In genomic region chr14:101409006-101409543, GRCh38 we compare ENCODE assay signal across 2 cellular contexts.
A peak's percentile ranks its signal among the peaks of the same experiment; 100 is the strongest.
TF ChIP-seq lines count a peak whose summit lies in the region.

No MANE protein-coding gene starts in this region.

TF ChIP-seq in IMR-90, 13 proteins besides CTCF, POLR2A, EP300 and RAD21:
- TF ChIP-seq ELK1 (IDR thresholded peaks at IDR 0.05; ENCODE audit: borderline replicate concordance, low read depth, low read length) (no peak), MAFK (IDR thresholded peaks at IDR 0.05; ENCODE audit: low read depth, low read length) (peak; percentile 75), MAZ (IDR thresholded peaks at IDR 0.05; ENCODE audit: borderline replicate concordance, low read depth, low read length) (no peak)
TF ChIP-seq in IMR-90: peak in this region for 1.

TF ChIP-seq in neural cell, 6 proteins besides CTCF, POLR2A, EP300 and RAD21 (continued from another document):
- TF ChIP-seq EZH2 (IDR thresholded peaks at IDR 0.05; ENCODE audit: borderline replicate concordance, insufficient read depth, low read length, poor library complexity, severe bottlenecking) (no peak), REST (IDR thresholded peaks at IDR 0.05; ENCODE audit: borderline replicate concordance) (no peak)
TF ChIP-seq in neural cell: peak in this region for 0.
